ENCODE assay signal across 7 cellular contexts in genomic region chr10:91907914-91908357, GRCh38. TPM values are rescaled to one million over a fixed set of nuclear protein-coding genes. Genes with fewer than 3 reads are reported as not detected.
DNase-seq lines count a peak whose midpoint lies in the region; ATAC-seq, FAIRE-seq and TF ChIP-seq lines count a peak whose summit lies in the region.

No MANE protein-coding gene starts in this region.

- no peak overlapping the region for H3K27ac ChIP-seq in MM.1S (ENCODE audit: low read length)
- H3K27ac ChIP-seq in colonic mucosa = no peak overlapping the region
- peak overlapping the region; percentile 33 for H3K27ac ChIP-seq in mesodermal cell (ENCODE audit: low read depth, low read length, severe bottlenecking)

- WGBS in mesodermal cell (ENCODE audit: insufficient coverage in 2 of 2), 2 experiments = 6 to 8% methylated on average over 14 to 19 of the region's 20 CpGs

- H3K9me3 ChIP-seq in MM.1S (replicated peaks; ENCODE audit: insufficient read depth, low read length) = no peaks in the 10 kb centered on the region
- H3K9me3 ChIP-seq in colonic mucosa = no peaks in the 10 kb centered on the region
- H3K9me3 ChIP-seq in mesodermal cell (ENCODE audit: control insufficient read depth, low read length) = no peaks in the 10 kb centered on the region

- TF ChIP-seq CTCF in MM.1S (IDR thresholded peaks at IDR 0.05; ENCODE audit: low read length) (no peak), colonic mucosa (IDR thresholded peaks at IDR 0.05) (no peak)

- H3K4me2 ChIP-seq in MM.1S (ENCODE audit: low read depth, low read length) = peak overlapping the region; percentile 71

- peaks cover 7% of the 10 kb centered on the region for H3F3A ChIP-seq in MM.1S (ENCODE audit: insufficient read depth, low read length)

- H2AFZ ChIP-seq in MM.1S (ENCODE audit: low read length) = peak overlapping the region; percentile 29

- ATAC-seq in GM19035 (IDR thresholded peaks at IDR 0.05; ENCODE audit: unreplicated experiment) (peak; percentile 16), HG03442 (IDR thresholded peaks at IDR 0.05; ENCODE audit: unreplicated experiment) (no peak)

- no peaks in the 10 kb centered on the region for H3K36me3 ChIP-seq in MM.1S (replicated peaks; ENCODE audit: insufficient read depth, low read length)
- no peaks in the 10 kb centered on the region for H3K36me3 ChIP-seq in colonic mucosa
- peaks cover 24% of the 10 kb centered on the region for H3K36me3 ChIP-seq in mesodermal cell (ENCODE audit: control insufficient read depth, insufficient read depth, low read length)

- no peaks in the 10 kb centered on the region for H3K27me3 ChIP-seq in MM.1S (replicated peaks; ENCODE audit: insufficient read depth, low read length)
- no peaks in the 10 kb centered on the region for H3K27me3 ChIP-seq in colonic mucosa

- no peaks in the 10 kb centered on the region for H3K4me1 ChIP-seq in MM.1S (ENCODE audit: low read length)
- no peaks in the 10 kb centered on the region for H3K4me1 ChIP-seq in colonic mucosa
- peaks cover 8% of the 10 kb centered on the region for H3K4me1 ChIP-seq in mesodermal cell (ENCODE audit: control insufficient read depth, insufficient read depth, low read length, poor library complexity, severe bottlenecking)

- intact Hi-C loops in colonic mucosa (cut with DNase I) = loop anchor here (10.0 kb wide), 1 partner anchor 273 kb away; the partner anchor contains the start of gene PPP1R3C

- no peak for DNase-seq in MM.1S
- DNase-seq in colonic mucosa = peak; percentile 28
- no peak for DNase-seq in COLO829 (ENCODE audit: low spot score)
- DNase-seq in RCC 7860 (ENCODE audit: low spot score) = no peak

- H3K9ac ChIP-seq in MM.1S (ENCODE audit: low read length) = peak overlapping the region; percentile 50; the same call in 1 of the 2 replicates
- H3K9ac ChIP-seq in colonic mucosa (ENCODE audit: low read depth in 2 of 2, low read length in 2 of 2) = peak overlapping the region; percentile 41 to 70

- H4K20me1 ChIP-seq in MM.1S (ENCODE audit: insufficient read depth, low read length) = no peaks in the 10 kb centered on the region

- no peaks in the 10 kb centered on the region for H3K9me2 ChIP-seq in MM.1S (replicated peaks; ENCODE audit: insufficient read depth, low read length)

- no peaks in the 10 kb centered on the region for H3K79me2 ChIP-seq in MM.1S (ENCODE audit: low read length)

- FAIRE-seq in RCC 7860 (lab: Jason Lieb, UNC) = no peak

- H3K4me3 ChIP-seq in MM.1S (ENCODE audit: low read length) (peak overlapping the region; percentile 51), colonic mucosa (peak overlapping the region; percentile 94), mesodermal cell (ENCODE audit: extremely low read depth, insufficient read depth, low read length, poor library complexity, severe bottlenecking) (peak overlapping the region; percentile 68)

RNA-seq across cellular contexts. Expression of gene FGFBP3, which starts 1.4 kb away (rescaled TPM):
- total RNA-seq in colonic mucosa = 1 to 10 TPM; 1.1 to 2.8 TPM
- 21.5 TPM for polyA plus RNA-seq in mesodermal cell (2013, experiment 1 of 2)
- polyA plus RNA-seq in mesodermal cell (2013, experiment 2 of 2) = 15.7 TPM

RNA-seq across cellular contexts. Expression of gene BTAF1, which starts 15.6 kb away (rescaled TPM):
- total RNA-seq in colonic mucosa = 10 to 100 TPM; 20.7 to 25.0 TPM
- polyA plus RNA-seq in mesodermal cell (2013, experiment 1 of 2) = 31.8 TPM
- polyA plus RNA-seq in mesodermal cell (2013, experiment 2 of 2) = 33.3 TPM
